In the genomic region with DNA sequence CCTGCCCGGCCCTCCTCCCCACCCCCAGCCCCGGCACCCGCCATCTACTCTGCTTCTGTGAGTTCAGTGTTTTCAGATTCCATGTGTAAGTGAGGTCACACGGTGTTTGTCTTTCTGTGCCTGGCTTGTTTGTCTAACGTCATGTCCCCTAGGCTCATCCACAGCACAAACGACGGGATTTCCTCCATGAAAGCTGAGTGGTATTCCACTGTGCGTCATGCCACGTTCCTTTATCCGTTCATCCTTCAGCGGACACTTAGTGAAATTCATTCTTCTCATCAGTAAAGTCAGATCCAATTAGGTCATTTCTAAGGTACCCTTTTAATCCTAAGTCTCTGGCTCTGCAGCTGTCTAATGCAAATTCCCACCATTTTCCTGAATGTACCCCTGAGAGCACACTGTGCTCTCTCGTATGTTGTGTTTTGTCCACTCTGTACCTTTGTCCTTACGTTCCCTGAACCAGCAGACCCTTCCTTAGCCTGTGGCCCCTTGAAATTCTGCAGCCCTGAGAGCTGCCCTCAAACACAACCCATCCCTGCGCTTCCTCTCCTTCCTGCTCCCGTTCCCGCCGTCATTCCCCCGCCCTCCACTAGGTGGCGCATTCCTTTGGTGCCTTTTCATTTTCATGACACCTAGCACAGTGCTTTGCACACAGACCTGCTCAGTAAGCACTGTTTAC, we compare ENCODE assay signal across 1 cellular context.
TF ChIP-seq lines count a peak whose summit lies in the region.

No MANE protein-coding gene starts in this region.

TF ChIP-seq in GM12878, 131 proteins besides CTCF, POLR2A, EP300 and RAD21 (continued from another document):
- TF ChIP-seq, protein P1, sequence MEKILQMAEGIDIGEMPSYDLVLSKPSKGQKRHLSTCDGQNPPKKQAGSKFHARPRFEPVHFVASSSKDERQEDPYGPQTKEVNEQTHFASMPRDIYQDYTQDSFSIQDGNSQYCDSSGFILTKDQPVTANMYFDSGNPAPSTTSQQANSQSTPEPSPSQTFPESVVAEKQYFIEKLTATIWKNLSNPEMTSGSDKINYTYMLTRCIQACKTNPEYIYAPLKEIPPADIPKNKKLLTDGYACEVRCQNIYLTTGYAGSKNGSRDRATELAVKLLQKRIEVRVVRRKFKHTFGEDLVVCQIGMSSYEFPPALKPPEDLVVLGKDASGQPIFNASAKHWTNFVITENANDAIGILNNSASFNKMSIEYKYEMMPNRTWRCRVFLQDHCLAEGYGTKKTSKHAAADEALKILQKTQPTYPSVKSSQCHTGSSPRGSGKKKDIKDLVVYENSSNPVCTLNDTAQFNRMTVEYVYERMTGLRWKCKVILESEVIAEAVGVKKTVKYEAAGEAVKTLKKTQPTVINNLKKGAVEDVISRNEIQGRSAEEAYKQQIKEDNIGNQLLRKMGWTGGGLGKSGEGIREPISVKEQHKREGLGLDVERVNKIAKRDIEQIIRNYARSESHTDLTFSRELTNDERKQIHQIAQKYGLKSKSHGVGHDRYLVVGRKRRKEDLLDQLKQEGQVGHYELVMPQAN (conservative IDR thresholded peaks at IDR 0.05), result no peak
- TF ChIP-seq IRF4 (IDR thresholded peaks at IDR 0.05; ENCODE audit: low read depth, low read length) (0 out of 2 replicates have a peak, but pooled peaks have one; percentile 13), CBFB (IDR thresholded peaks at IDR 0.05; ENCODE audit: low read depth) (no peak), POLR2AphosphoS2 (IDR thresholded peaks at IDR 0.05; ENCODE audit: low read depth, low read length) (no peak), EED (IDR thresholded peaks at IDR 0.05; ENCODE audit: low read depth) (peak; percentile 41), BCL11A (IDR thresholded peaks at IDR 0.05; ENCODE audit: low read depth, low read length) (no peak; the same call in 1 of the 2 replicates), DPF2 (IDR thresholded peaks at IDR 0.05) (no peak), HDGF (IDR thresholded peaks at IDR 0.05) (peak; percentile 79), IKZF2 (IDR thresholded peaks at IDR 0.05) (peak in 1 of 2 experiments; percentile 26; a peak in 2 of 4 replicates), BRCA1 (IDR thresholded peaks at IDR 0.05; ENCODE audit: low read depth, low read length) (no peak), SMC3 (IDR thresholded peaks at IDR 0.05; ENCODE audit: borderline replicate concordance, low read length) (peak; percentile 66; the same call in 1 of the 2 replicates), FOXK2 (IDR thresholded peaks at IDR 0.05) (no peak)
- TF ChIP-seq, protein P2, sequence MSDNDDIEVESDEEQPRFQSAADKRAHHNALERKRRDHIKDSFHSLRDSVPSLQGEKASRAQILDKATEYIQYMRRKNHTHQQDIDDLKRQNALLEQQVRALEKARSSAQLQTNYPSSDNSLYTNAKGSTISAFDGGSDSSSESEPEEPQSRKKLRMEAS (IDR thresholded peaks at IDR 0.05; ENCODE audit: low read depth, low read length), result no peak
- TF ChIP-seq, protein P3, sequence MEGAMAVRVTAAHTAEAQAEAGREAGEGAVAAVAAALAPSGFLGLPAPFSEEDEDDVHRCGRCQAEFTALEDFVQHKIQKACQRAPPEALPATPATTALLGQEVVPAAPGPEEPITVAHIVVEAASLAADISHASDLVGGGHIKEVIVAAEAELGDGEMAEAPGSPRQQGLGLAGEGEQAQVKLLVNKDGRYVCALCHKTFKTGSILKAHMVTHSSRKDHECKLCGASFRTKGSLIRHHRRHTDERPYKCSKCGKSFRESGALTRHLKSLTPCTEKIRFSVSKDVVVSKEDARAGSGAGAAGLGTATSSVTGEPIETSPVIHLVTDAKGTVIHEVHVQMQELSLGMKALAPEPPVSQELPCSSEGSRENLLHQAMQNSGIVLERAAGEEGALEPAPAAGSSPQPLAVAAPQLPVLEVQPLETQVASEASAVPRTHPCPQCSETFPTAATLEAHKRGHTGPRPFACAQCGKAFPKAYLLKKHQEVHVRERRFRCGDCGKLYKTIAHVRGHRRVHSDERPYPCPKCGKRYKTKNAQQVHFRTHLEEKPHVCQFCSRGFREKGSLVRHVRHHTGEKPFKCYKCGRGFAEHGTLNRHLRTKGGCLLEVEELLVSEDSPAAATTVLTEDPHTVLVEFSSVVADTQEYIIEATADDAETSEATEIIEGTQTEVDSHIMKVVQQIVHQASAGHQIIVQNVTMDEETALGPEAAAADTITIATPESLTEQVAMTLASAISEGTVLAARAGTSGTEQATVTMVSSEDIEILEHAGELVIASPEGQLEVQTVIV (IDR thresholded peaks at IDR 0.05; ENCODE audit: borderline replicate concordance, partially characterized antibody), result no peak
- TF ChIP-seq, protein P4, sequence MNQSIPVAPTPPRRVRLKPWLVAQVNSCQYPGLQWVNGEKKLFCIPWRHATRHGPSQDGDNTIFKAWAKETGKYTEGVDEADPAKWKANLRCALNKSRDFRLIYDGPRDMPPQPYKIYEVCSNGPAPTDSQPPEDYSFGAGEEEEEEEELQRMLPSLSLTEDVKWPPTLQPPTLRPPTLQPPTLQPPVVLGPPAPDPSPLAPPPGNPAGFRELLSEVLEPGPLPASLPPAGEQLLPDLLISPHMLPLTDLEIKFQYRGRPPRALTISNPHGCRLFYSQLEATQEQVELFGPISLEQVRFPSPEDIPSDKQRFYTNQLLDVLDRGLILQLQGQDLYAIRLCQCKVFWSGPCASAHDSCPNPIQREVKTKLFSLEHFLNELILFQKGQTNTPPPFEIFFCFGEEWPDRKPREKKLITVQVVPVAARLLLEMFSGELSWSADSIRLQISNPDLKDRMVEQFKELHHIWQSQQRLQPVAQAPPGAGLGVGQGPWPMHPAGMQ (IDR thresholded peaks at IDR 0.05; ENCODE audit: borderline replicate concordance), result no peak
- TF ChIP-seq, protein P5, sequence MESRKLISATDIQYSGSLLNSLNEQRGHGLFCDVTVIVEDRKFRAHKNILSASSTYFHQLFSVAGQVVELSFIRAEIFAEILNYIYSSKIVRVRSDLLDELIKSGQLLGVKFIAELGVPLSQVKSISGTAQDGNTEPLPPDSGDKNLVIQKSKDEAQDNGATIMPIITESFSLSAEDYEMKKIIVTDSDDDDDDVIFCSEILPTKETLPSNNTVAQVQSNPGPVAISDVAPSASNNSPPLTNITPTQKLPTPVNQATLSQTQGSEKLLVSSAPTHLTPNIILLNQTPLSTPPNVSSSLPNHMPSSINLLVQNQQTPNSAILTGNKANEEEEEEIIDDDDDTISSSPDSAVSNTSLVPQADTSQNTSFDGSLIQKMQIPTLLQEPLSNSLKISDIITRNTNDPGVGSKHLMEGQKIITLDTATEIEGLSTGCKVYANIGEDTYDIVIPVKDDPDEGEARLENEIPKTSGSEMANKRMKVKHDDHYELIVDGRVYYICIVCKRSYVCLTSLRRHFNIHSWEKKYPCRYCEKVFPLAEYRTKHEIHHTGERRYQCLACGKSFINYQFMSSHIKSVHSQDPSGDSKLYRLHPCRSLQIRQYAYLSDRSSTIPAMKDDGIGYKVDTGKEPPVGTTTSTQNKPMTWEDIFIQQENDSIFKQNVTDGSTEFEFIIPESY (IDR thresholded peaks at IDR 0.05), result 0 out of 2 replicates have a peak, but pooled peaks have one; percentile 22
